ENCODE assay signal across 34 cellular contexts in the genomic region with DNA sequence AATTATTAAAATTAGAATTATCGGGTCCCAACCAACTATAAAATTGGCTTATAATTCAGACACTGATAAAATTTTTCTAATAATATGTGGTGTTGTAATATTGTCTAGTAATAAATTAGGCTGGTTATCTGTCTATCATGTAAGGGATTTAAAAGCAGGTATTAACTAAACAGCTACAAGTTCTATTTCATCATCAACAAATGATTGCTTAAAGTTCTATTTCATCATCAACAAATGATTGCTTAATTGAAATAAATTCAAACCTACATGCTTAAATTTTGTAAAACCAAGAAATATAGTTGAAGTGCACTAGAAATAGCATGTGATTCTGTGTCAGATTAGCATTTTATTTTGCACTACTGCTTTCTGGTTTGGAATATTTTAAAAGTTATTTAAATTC. TPM values are rescaled to one million over a fixed set of nuclear protein-coding genes. Genes with fewer than 3 reads are reported as not detected.
"Had no signal": no experiment of that assay in that cellular context is flagged by ENCODE, and none has a peak within 500 bp of the region (broad histone marks: within the 10 kb centered on the region; RNA-seq: fewer than 3 reads in every experiment).

No MANE protein-coding gene starts in this region.

- H3K27ac ChIP-seq: brain microvascular endothelial cell, esophagus muscularis mucosa, foreskin keratinocyte, gastroesophageal sphincter, heart right ventricle had no signal

- FAIRE-seq: astrocyte, colon had no signal

- H3K4me3 ChIP-seq: esophagus muscularis mucosa, gastroesophageal sphincter, heart right ventricle had no signal

- ATAC-seq: activated CD4-positive, alpha-beta T cell treated with anti-CD3 and anti-CD28 coated beads for 36 hours; activated CD8-positive, alpha-beta memory T cell treated with anti-CD3 and anti-CD28 coated beads, Interleukin-2, amount 10 ng/mL, durations not matched to agents 7 days and 5 days; activated CD8-positive, alpha-beta T cell treated with anti-CD3 and anti-CD28 coated beads, Interleukin-2, amount 10 ng/mL, durations not matched to agents 7 days and 5 days; activated naive CD4-positive, alpha-beta T cell treated with anti-CD3 and anti-CD28 coated beads, Interleukin-2, amount 50 U/mL, for 72 hours; activated T-cell treated with anti-CD3 and anti-CD28 coated beads, Interleukin-2, amount 50 U/mL, for 72 hours; effector memory CD8-positive, alpha-beta T cell; foreskin keratinocyte; gastroesophageal sphincter; heart right ventricle had no signal

- H3K4me1 ChIP-seq: esophagus muscularis mucosa, foreskin keratinocyte, gastroesophageal sphincter, heart right ventricle had no signal

- DNase-seq: activated CD4-positive, alpha-beta memory T cell treated with anti-CD3 and anti-CD28 coated beads for 36 hours; activated CD4-positive, alpha-beta T cell treated with anti-CD3 and anti-CD28 coated beads for 36 hours; activated CD4-positive, alpha-beta T cell treated with anti-CD3 and anti-CD28 coated beads, Interleukin-2, amount 10 ng/mL, durations not matched to agents 24 days and 14 days; activated CD4-positive, CD25-positive, alpha-beta regulatory T cell; activated CD4-positive, CD25-positive, alpha-beta regulatory T cell treated with anti-CD3 and anti-CD28 coated beads, Interleukin-2, amount 50 U/mL, for 72 hours; activated CD8-positive, alpha-beta memory T cell treated with anti-CD3 and anti-CD28 coated beads, Interleukin-2, amount 10 ng/mL, durations not matched to agents 7 days and 5 days; activated CD8-positive, alpha-beta memory T cell treated with anti-CD3 and anti-CD28 coated beads, Interleukin-2, amount 50 U/mL, for 4 hours; activated CD8-positive, alpha-beta T cell treated with anti-CD3 and anti-CD28 coated beads, Interleukin-2, amount 10 ng/mL, durations not matched to agents 7 days and 5 days; activated gamma-delta T cell; activated naive CD4-positive, alpha-beta T cell; activated naive CD4-positive, alpha-beta T cell treated with anti-CD3 and anti-CD28 coated beads, Interleukin-2, amount 10 ng/mL, durations not matched to agents 7 days and 5 days; activated naive CD8-positive, alpha-beta T cell treated with anti-CD3 and anti-CD28 coated beads, Interleukin-2, amount 10 ng/mL, durations not matched to agents 7 days and 5 days; activated T-cell treated with anti-CD3 and anti-CD28 coated beads, Interleukin-2, amount 50 U/mL, for 24 hours; activated T-cell treated with anti-CD3 and anti-CD28 coated beads, Interleukin-2, amount 50 U/mL, for 72 hours; amniotic stem cell; anterior cingulate cortex; brain microvascular endothelial cell; caudate nucleus; cortex of kidney; dermis blood vessel endothelial cell; effector CD4-positive, alpha-beta T cell; effector memory CD8-positive, alpha-beta T cell; erythroblast; foreskin keratinocyte; heart right ventricle; T-helper 2 cell had no signal

- H3K36me3 ChIP-seq: brain microvascular endothelial cell, esophagus muscularis mucosa, gastroesophageal sphincter, heart right ventricle had no signal

- H3K9me3 ChIP-seq: esophagus muscularis mucosa, gastroesophageal sphincter, heart right ventricle had no signal

- H3K27me3 ChIP-seq: brain microvascular endothelial cell, esophagus muscularis mucosa, foreskin keratinocyte, gastroesophageal sphincter had no signal

RNA-seq across cellular contexts. Expression of gene SLCO1A2, which starts 34.1 kb away (rescaled TPM):
- total RNA-seq: activated CD4-positive, alpha-beta memory T cell treated with anti-CD3 and anti-CD28 coated beads for 36 hours; activated CD4-positive, alpha-beta T cell treated with anti-CD3 and anti-CD28 coated beads for 36 hours; activated CD8-positive, alpha-beta memory T cell treated with anti-CD3 and anti-CD28 coated beads for 36 hours; activated CD8-positive, alpha-beta memory T cell treated with anti-CD3 and anti-CD28 coated beads, Interleukin-2, amount 10 ng/mL, durations not matched to agents 7 days and 5 days; activated CD8-positive, alpha-beta T cell treated with anti-CD3 and anti-CD28 coated beads, Interleukin-2, amount 10 ng/mL, durations not matched to agents 7 days and 5 days; activated naive CD4-positive, alpha-beta T cell treated with anti-CD3 and anti-CD28 coated beads, Interleukin-2, amount 50 U/mL, for 72 hours; activated naive CD8-positive, alpha-beta T cell treated with anti-CD3 and anti-CD28 coated beads, Interleukin-2, amount 10 ng/mL, durations not matched to agents 7 days and 5 days; activated T-cell treated with anti-CD3 and anti-CD28 coated beads, Interleukin-2, amount 50 U/mL, for 72 hours; foreskin keratinocyte; glomerular endothelial cell; heart right ventricle; T-helper 1 cell treated with Interleukin-12 subunit alpha and Interleukin-12 subunit beta and Interleukin-4 antibody, amounts not matched to agents 30 ng/mL and 1 ng/mL, for 36 hours had no signal
- polyA plus RNA-seq: foreskin keratinocyte, heart right ventricle had no signal
